In genomic region chr10:103350175-103350521, GRCh38 we compare ENCODE assay signal across 8 cellular contexts. TPM values are rescaled to one million over a fixed set of nuclear protein-coding genes. Genes with fewer than 3 reads are reported as not detected.
A peak's percentile ranks its signal among the peaks of the same experiment; 100 is the strongest.
DNase-seq lines count a peak whose midpoint lies in the region; ATAC-seq, FAIRE-seq and TF ChIP-seq lines count a peak whose summit lies in the region.

No MANE protein-coding gene starts in this region.

- FAIRE-seq in GM12892 (lab: Jason Lieb, UNC), result no peak

- intact Hi-C loops in sigmoid colon (cut with DNase I), result no loop called here

- TF ChIP-seq CTCF in RWPE2 (IDR thresholded peaks at IDR 0.05; ENCODE audit: poor library complexity, severe bottlenecking) (no peak), fibroblast of pulmonary artery (IDR thresholded peaks at IDR 0.05; ENCODE audit: low read length, missing control alignments) (no peak), sigmoid colon (IDR thresholded peaks at IDR 0.05) (no peak)

- DNase-seq in RWPE2 (ENCODE audit: low spot score), result no peak
- DNase-seq in fibroblast of pulmonary artery (ENCODE audit: low read depth), result peak; percentile 5
- no peak for DNase-seq in sigmoid colon
- DNase-seq in GM12892 (ENCODE audit: insufficient read length), result no peak
- no peak for DNase-seq in NCI-H1105 (lab: John Stamatoyannopoulos, UW)
- DNase-seq in G401 (ENCODE audit: low spot score), result no peak

- H3K27ac ChIP-seq in RWPE2 (ENCODE audit: poor library complexity, severe bottlenecking), result peak overlapping the region; percentile 52
- H3K27ac ChIP-seq in sigmoid colon, result peak overlapping the region; percentile 76 to 91 (median 86)

- H3K27me3 ChIP-seq in RWPE2 (ENCODE audit: insufficient read depth, poor library complexity, severe bottlenecking) (no peaks in the 10 kb centered on the region), sigmoid colon (no peaks in the 10 kb centered on the region)

- TF ChIP-seq POLR2A in sigmoid colon (IDR thresholded peaks at IDR 0.05), result no peak
- no peak for TF ChIP-seq POLR2A in GM12892 (IDR thresholded peaks at IDR 0.05; ENCODE audit: low read depth, low read length)

- peak overlapping the region; percentile 51 for H3K4me3 ChIP-seq in RWPE2 (ENCODE audit: severe bottlenecking)
- H3K4me3 ChIP-seq in fibroblast of pulmonary artery (replicated peaks; ENCODE audit: low read depth, low read length), result peak overlapping the region; percentile 74
- peak overlapping the region; percentile 54 to 83 (median 74) for H3K4me3 ChIP-seq in sigmoid colon

- H3K36me3 ChIP-seq in RWPE2 (ENCODE audit: low read depth) (peaks cover 41% of the 10 kb centered on the region), sigmoid colon (peaks cover 0 to 36% (median 3%) of the 10 kb centered on the region in 4 donors)

- peak; percentile 8 for ATAC-seq in GM18517 (IDR thresholded peaks at IDR 0.05; ENCODE audit: unreplicated experiment)
- no peak for ATAC-seq in RWPE2 (ENCODE audit: low read depth)
- ATAC-seq in HG02678 (IDR thresholded peaks at IDR 0.05; ENCODE audit: unreplicated experiment), result no peak

- H3K9me3 ChIP-seq in RWPE2 (ENCODE audit: severe bottlenecking) (no peaks in the 10 kb centered on the region), sigmoid colon (no peaks in the 10 kb centered on the region)

- 45 to 62% methylated on average over 16 of the region's 16 CpGs for WGBS in sigmoid colon, 2 donors

- TF ChIP-seq EP300 in sigmoid colon (IDR thresholded peaks at IDR 0.05), result no peak

- in situ Hi-C loops in G401 (cut with HindIII; ENCODE audit: low sequenced_read_pairs), result no loop called here

- H3K4me1 ChIP-seq in RWPE2 (ENCODE audit: insufficient read depth, poor library complexity, severe bottlenecking) (no peaks in the 10 kb centered on the region), sigmoid colon (peaks cover 0 to 20% (median 8%) of the 10 kb centered on the region in 4 donors)

RNA-seq across cellular contexts. Expression of gene PCGF6, which starts 0.8 kb away (rescaled TPM):
- 10 to 100 TPM; 16.3 to 26.0 (median 19.0) TPM for total RNA-seq in sigmoid colon
- 1 to 10 TPM; 4.9 to 6.0 (median 5.8) TPM for polyA plus RNA-seq in sigmoid colon
- 11.6 TPM for polyA plus RNA-seq in GM12892 (2012; ENCODE audit: missing spikeins)
- 22.6 and 37.2 TPM in 2 replicates for total RNA-seq in G401 (2014; rRNA removed; shearing (Covaris generic))

RNA-seq across cellular contexts. Expression of gene TAF5, which starts 17.6 kb away (rescaled TPM):
- 1 to 10 TPM; 4.2 to 7.1 (median 5.5) TPM for total RNA-seq in sigmoid colon
- polyA plus RNA-seq in sigmoid colon, result 1 to 10 TPM; 2.8 to 3.3 (median 3.0) TPM
- polyA plus RNA-seq in GM12892 (2012; ENCODE audit: missing spikeins), result 5.0 TPM
- 10.2 and 11.9 TPM in 2 replicates for total RNA-seq in G401 (2014; rRNA removed; shearing (Covaris generic))

RNA-seq across cellular contexts. Expression of gene ATP5MK, which starts 46.1 kb away (rescaled TPM):
- total RNA-seq in sigmoid colon, result 100 to 1,000 TPM; 400 to 825 (median 607) TPM
- 1,000 to 10,000 TPM in 2 of 3 donors, 100 to 1,000 TPM in 1; 912 to 2,357 (median 1,949) TPM for polyA plus RNA-seq in sigmoid colon
- 626 TPM for polyA plus RNA-seq in GM12892 (2012; ENCODE audit: missing spikeins)
- total RNA-seq in G401 (2014; rRNA removed; shearing (Covaris generic)), result 274 and 320 TPM in 2 replicates

RNA-seq across cellular contexts. Expression of gene PDCD11, which starts 46.3 kb away (rescaled TPM):
- 10 to 100 TPM; 11.0 to 15.0 (median 13.0) TPM for total RNA-seq in sigmoid colon
- polyA plus RNA-seq in sigmoid colon, result 10 to 100 TPM in 1 of 3 donors, 1 to 10 TPM in 2; 3.2 to 24.0 (median 6.0) TPM
- 24.1 TPM for polyA plus RNA-seq in GM12892 (2012; ENCODE audit: missing spikeins)
- 42.4 and 60.6 TPM in 2 replicates for total RNA-seq in G401 (2014; rRNA removed; shearing (Covaris generic))
